In the genomic region with DNA sequence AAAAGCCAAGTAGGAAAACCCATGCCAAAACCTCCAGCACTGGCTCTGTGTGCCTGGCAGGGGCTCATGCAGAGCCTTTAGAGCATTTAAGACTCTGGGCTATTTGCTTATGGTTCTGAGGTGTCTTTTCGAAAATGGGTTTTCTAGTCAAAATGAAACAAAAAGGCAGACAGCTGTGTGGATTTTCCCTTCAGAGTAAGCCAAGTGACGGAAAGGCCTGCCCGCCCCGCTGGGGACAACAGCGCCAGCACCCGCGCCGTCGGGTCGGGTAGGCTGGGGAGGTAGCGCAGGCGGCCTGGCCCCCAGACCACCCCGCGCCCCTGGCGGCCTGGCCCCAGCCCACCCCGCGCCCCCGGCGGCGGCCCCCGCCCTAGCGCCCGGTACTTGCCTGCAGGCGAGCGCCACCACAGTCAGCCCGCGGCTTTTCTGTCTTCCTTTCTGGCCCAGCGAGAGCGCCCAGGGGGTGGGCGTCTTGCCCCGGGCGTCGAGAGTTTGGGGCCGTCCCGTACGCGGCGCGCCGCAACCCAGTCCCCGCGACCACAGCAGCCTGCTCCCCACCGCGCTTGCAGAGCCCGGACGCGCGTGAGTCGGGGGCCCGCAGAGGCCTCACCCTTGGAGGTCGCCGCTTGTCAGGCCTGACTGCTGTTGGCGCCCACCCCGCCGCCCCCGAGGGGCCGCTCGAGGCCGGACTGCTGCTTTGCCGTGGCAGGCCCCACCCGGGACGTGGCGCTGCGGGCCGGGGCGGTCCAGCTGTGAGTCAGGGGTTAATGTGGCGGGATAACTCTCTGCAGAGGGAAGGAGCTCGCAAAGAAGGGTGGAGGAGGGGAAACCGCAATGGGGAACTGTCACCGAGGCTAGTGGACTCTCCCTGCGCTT, we compare ENCODE assay signal across 8 cellular contexts. TPM values are rescaled to one million over a fixed set of nuclear protein-coding genes. Genes with fewer than 3 reads are reported as not detected.
DNase-seq lines count a peak whose midpoint lies in the region; ATAC-seq, FAIRE-seq and TF ChIP-seq lines count a peak whose summit lies in the region.

A gene with protein sequence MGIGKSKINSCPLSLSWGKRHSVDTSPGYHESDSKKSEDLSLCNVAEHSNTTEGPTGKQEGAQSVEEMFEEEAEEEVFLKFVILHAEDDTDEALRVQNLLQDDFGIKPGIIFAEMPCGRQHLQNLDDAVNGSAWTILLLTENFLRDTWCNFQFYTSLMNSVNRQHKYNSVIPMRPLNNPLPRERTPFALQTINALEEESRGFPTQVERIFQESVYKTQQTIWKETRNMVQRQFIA (minus strand): TSS at position 771 of the 876 bp plus-strand sequence. CDS start 21,223 bp downstream, outside the sequence.

- H3K4me1 ChIP-seq in astrocyte (ENCODE audit: insufficient read depth, low read length) (peaks cover 23% of the 10 kb centered on the region), iPS DF 6.9 (ENCODE audit: control insufficient read depth, insufficient read depth, low read length) (peaks cover 3% of the 10 kb centered on the region)

- ATAC-seq in HG03354 (IDR thresholded peaks at IDR 0.05; ENCODE audit: poor library complexity, severe bottlenecking, unreplicated experiment) = peak; percentile 84

- H3K36me3 Mint-ChIP-seq in CD14-positive monocyte (peaks cover 16 to 21% of the 10 kb centered on the region in 2 donors), astrocyte (ENCODE audit: low read depth, unreplicated experiment) (peaks cover 7% of the 10 kb centered on the region)
- peaks cover 28% of the 10 kb centered on the region for H3K36me3 Mint-ChIP-seq in T-helper 1 cell treated with Interleukin-12 subunit alpha and Interleukin-12 subunit beta and Interleukin-4 antibody, amounts not matched to agents 30 μg/mL and 1 μg/mL, for 36 hours (ENCODE audit: low read depth)

- H2AFZ ChIP-seq in astrocyte (ENCODE audit: low read depth, low read length) = peak within 1 kb of the TSS; percentile 51

- H4K20me1 ChIP-seq in astrocyte (ENCODE audit: insufficient read depth, low read length) = peaks cover 15% of the 10 kb centered on the region

- peak; percentile 95 for FAIRE-seq in GM19239 (lab: Jason Lieb, UNC)
- FAIRE-seq in astrocyte (lab: Jason Lieb, UNC) = no peak

- H3K4me3 Mint-ChIP-seq in CD14-positive monocyte (peak within 1 kb of the TSS; percentile 77 to 89), astrocyte (ENCODE audit: unreplicated experiment) (peak within 1 kb of the TSS; percentile 81)
- H3K4me3 Mint-ChIP-seq in T-helper 1 cell treated with Interleukin-12 subunit alpha and Interleukin-12 subunit beta and Interleukin-4 antibody, amounts not matched to agents 30 μg/mL and 1 μg/mL, for 36 hours = peak within 1 kb of the TSS; percentile 78

- peak within 1 kb of the TSS; percentile 94 for H3K9ac ChIP-seq in astrocyte (ENCODE audit: low read length)

- H3K9me3 ChIP-seq in astrocyte (ENCODE audit: insufficient read depth, low read depth, low read length) = no peaks in the 10 kb centered on the region
- H3K9me3 ChIP-seq in iPS DF 6.9 (ENCODE audit: control insufficient read depth, insufficient read depth, low read length) = no peaks in the 10 kb centered on the region

- peak within 1 kb of the TSS; percentile 89 for H3K27ac ChIP-seq in astrocyte (ENCODE audit: low read depth, low read length)
- no peak within 1 kb of the TSS for H3K27ac ChIP-seq in iPS DF 6.9 (ENCODE audit: low read length)

- DNase-seq in CD14-positive monocyte (ENCODE audit: low spot score) = peak; percentile 88
- peak; percentile 59 for DNase-seq in GM19239 (ENCODE audit: insufficient read length, low spot score)
- DNase-seq in astrocyte (ENCODE audit: low read depth) = peak; percentile 75
- DNase-seq in iPS DF 6.9 (ENCODE audit: low read depth, low spot score) = no peak
- no peak for DNase-seq in skeletal muscle cell (ENCODE audit: low read depth)
- no peak for DNase-seq in SKM-1 (lab: John Stamatoyannopoulos, UW; ENCODE audit: unreplicated experiment)

- H3K27me3 ChIP-seq in astrocyte (ENCODE audit: insufficient read depth, low read length) (no peaks in the 10 kb centered on the region), iPS DF 6.9 (ENCODE audit: control insufficient read depth, insufficient read depth, low read length) (no peaks in the 10 kb centered on the region)

- peak within 1 kb of the TSS; percentile 90 for H3K4me3 ChIP-seq in astrocyte (ENCODE audit: insufficient read depth, low read depth, low read length)
- peak within 1 kb of the TSS; percentile 58; the same call in 1 of the 2 replicates for H3K4me3 ChIP-seq in iPS DF 6.9 (ENCODE audit: low read length)
- H3K4me3 ChIP-seq in skeletal muscle cell (ENCODE audit: low read depth, low read length) = peak within 1 kb of the TSS; percentile 70

- WGBS in iPS DF 6.9 (ENCODE audit: insufficient coverage, insufficient read length) = no CpG with 5 or more reads among the region's 71 CpGs

- H3K27me3 Mint-ChIP-seq in CD14-positive monocyte (ENCODE audit: low read depth in 3 of 3) (peaks cover 0 to 3% (median 3%) of the 10 kb centered on the region in 3 donors), astrocyte (ENCODE audit: low read depth, unreplicated experiment) (no peaks in the 10 kb centered on the region)
- no peaks in the 10 kb centered on the region for H3K27me3 Mint-ChIP-seq in T-helper 1 cell treated with Interleukin-12 subunit alpha and Interleukin-12 subunit beta and Interleukin-4 antibody, amounts not matched to agents 30 μg/mL and 1 μg/mL, for 36 hours (ENCODE audit: low read depth)

- H3K4me2 ChIP-seq in astrocyte (ENCODE audit: low read length) = peak within 1 kb of the TSS; percentile 94

- TF ChIP-seq CTCF in CD14-positive monocyte (IDR thresholded peaks at IDR 0.05) (peak; percentile 42), astrocyte (IDR thresholded peaks at IDR 0.05; ENCODE audit: insufficient read depth, low read depth, low read length) (no peak)

- no peaks in the 10 kb centered on the region for H3K9me3 Mint-ChIP-seq in CD14-positive monocyte
- H3K9me3 Mint-ChIP-seq in T-helper 1 cell treated with Interleukin-12 subunit alpha and Interleukin-12 subunit beta and Interleukin-4 antibody, amounts not matched to agents 30 μg/mL and 1 μg/mL, for 36 hours = no peaks in the 10 kb centered on the region
- no peaks in the 10 kb centered on the region for H3K9me3 Mint-ChIP-seq in astrocyte (ENCODE audit: unreplicated experiment)

- intact Hi-C loops in CD14-positive monocyte (cut with micrococcal nuclease) = loop anchor here (10.0 kb wide), 2 partner anchors 57 to 427 kb away; a partner anchor contains a TSS

- H3K4me1 Mint-ChIP-seq in CD14-positive monocyte (peaks cover 53% of the 10 kb centered on the region), astrocyte (ENCODE audit: low read depth, unreplicated experiment) (peaks cover 22% of the 10 kb centered on the region)
- peaks cover 29% of the 10 kb centered on the region for H3K4me1 Mint-ChIP-seq in T-helper 1 cell treated with Interleukin-12 subunit alpha and Interleukin-12 subunit beta and Interleukin-4 antibody, amounts not matched to agents 30 μg/mL and 1 μg/mL, for 36 hours (ENCODE audit: low read depth)

- H3K79me2 ChIP-seq in astrocyte (ENCODE audit: insufficient read depth, low read length) = peaks cover 60% of the 10 kb centered on the region

- H3K27ac Mint-ChIP-seq in CD14-positive monocyte = peak within 1 kb of the TSS; percentile 94 to 98 (median 96)
- peak within 1 kb of the TSS; percentile 89 for H3K27ac Mint-ChIP-seq in T-helper 1 cell treated with Interleukin-12 subunit alpha and Interleukin-12 subunit beta and Interleukin-4 antibody, amounts not matched to agents 30 μg/mL and 1 μg/mL, for 36 hours
- peak within 1 kb of the TSS; percentile 72 for H3K27ac Mint-ChIP-seq in astrocyte (ENCODE audit: unreplicated experiment)

- H3K36me3 ChIP-seq in astrocyte (ENCODE audit: insufficient read depth, low read length) (no peaks in the 10 kb centered on the region), iPS DF 6.9 (ENCODE audit: control insufficient read depth, insufficient read depth, low read length) (no peaks in the 10 kb centered on the region)

RNA-seq across cellular contexts. Expression of the gene that starts here (rescaled TPM):
- 10 to 100 TPM; 14.6 to 25.1 TPM for polyA plus RNA-seq in CD14-positive monocyte
- total RNA-seq in astrocyte = 6.7 and 6.8 TPM in 2 replicates

Comparison
In these comparisons a context has a peak if more than half of its experiments do, and no peak if none do; other contexts are left out.
1. DNase-seq: peak in CD14-positive monocyte (single experiment), GM19239 (single experiment) and astrocyte (single experiment); none in iPS DF 6.9 (single experiment), skeletal muscle cell (single experiment) and SKM-1 (single experiment).
2. Peak in every context shown above with its lines, with median percentiles within 50 percentile points of each other: H3K27ac Mint-ChIP-seq, H3K4me3 Mint-ChIP-seq and H3K4me3 ChIP-seq.